ENCODE assay signal across 9 cellular contexts in the genomic region with DNA sequence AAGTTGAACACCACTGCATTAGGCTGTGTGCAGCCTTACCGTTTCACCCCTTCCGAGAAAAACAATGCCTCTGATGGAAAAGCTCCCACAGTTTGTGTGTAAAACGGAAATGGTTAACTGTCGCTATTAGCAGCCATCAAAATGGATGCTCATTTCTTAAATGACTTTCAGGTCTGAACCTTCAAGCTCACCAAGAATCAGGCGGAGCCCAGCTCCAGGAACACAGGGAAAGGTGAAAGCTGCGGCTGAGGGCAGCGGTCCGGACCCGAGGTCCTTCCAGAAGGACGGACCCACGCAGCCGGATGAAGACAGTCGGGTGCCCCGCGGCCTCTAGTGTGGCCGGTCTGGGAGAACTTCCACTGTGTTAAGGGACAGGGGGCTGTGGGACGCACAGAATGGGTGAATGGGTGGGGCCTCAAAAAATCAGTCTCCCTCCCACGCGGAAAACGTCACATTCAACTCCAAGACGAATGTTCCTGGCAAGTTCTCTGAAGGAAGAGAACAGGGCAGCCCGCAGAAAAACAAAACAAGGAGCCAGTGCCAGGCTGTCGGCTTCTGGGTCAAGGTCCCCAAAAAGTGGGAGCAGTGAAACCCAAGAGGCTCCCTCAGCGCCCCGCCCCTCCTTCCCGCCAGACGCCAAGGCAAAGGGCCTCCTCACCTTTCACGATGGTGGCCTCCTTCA. TPM values are rescaled to one million over a fixed set of nuclear protein-coding genes. Genes with fewer than 3 reads are reported as not detected.
DNase-seq lines count a peak whose midpoint lies in the region; ATAC-seq and TF ChIP-seq lines count a peak whose summit lies in the region.
"Had no signal": no experiment of that assay in that cellular context is flagged by ENCODE, and none has a peak within 500 bp of the region (broad histone marks: within the 10 kb centered on the region; RNA-seq: fewer than 3 reads in every experiment).

No MANE protein-coding gene starts in this region.

- peaks cover 33% of the 10 kb centered on the region for H3K4me1 Mint-ChIP-seq in glutamatergic neuron (ENCODE audit: low read depth, unreplicated experiment)

- H3K27ac Mint-ChIP-seq in glutamatergic neuron (ENCODE audit: unreplicated experiment) = no peak overlapping the region

- TF ChIP-seq CTCF in glutamatergic neuron (IDR thresholded peaks at IDR 0.05; ENCODE audit: partially characterized antibody, unreplicated experiment) (no peak), retinal pigment epithelial cell (conservative IDR thresholded peaks at IDR 0.05; ENCODE audit: low read depth, low read length) (no peak)

- no peaks in the 10 kb centered on the region for H3K9me3 Mint-ChIP-seq in glutamatergic neuron (ENCODE audit: unreplicated experiment)

- DNase-seq in EL = peak; percentile 39
- peak; percentile 42 to 56 for DNase-seq in SHP77 (lab: John Stamatoyannopoulos, UW)
- no peak for DNase-seq in glutamatergic neuron
- DNase-seq in retinal pigment epithelial cell (ENCODE audit: low read depth) = no peak
- no peak for DNase-seq in globus pallidus (ENCODE audit: low spot score)
- DNase-seq: NCI-H2081 treated with DMSO at 0.1 percent for 48 hours had no signal

- H3K27me3 Mint-ChIP-seq in glutamatergic neuron (ENCODE audit: unreplicated experiment) = peaks cover 7% of the 10 kb centered on the region

- no peak for ATAC-seq in HG03108 (IDR thresholded peaks at IDR 0.05; ENCODE audit: unreplicated experiment)
- ATAC-seq in HG02571 (IDR thresholded peaks at IDR 0.05; ENCODE audit: unreplicated experiment) = no peak
- no peak for ATAC-seq in GM19452 (IDR thresholded peaks at IDR 0.05; ENCODE audit: unreplicated experiment)

- no peaks in the 10 kb centered on the region for H3K36me3 Mint-ChIP-seq in glutamatergic neuron (ENCODE audit: unreplicated experiment)

- peak overlapping the region; percentile 95 for H3K4me3 Mint-ChIP-seq in glutamatergic neuron (ENCODE audit: unreplicated experiment)

- peak overlapping the region; percentile 76 for H3K4me3 ChIP-seq in retinal pigment epithelial cell (ENCODE audit: low read length)

RNA-seq across cellular contexts. Expression of a gene that starts 4.9 kb away (rescaled TPM):
- 27.0 TPM for total RNA-seq in glutamatergic neuron (ENCODE audit: unreplicated experiment)

Comparison
In these comparisons a context has a peak if more than half of its experiments do, and no peak if none do; other contexts are left out.
1. DNase-seq: peak in EL (single experiment) and SHP77 (2 of 2); none in glutamatergic neuron (single experiment), retinal pigment epithelial cell (single experiment) and globus pallidus (single experiment).